ENCODE assay signal across 8 cellular contexts in genomic region chr14:89912667-89913211, GRCh38. TPM values are rescaled to one million over a fixed set of nuclear protein-coding genes. Genes with fewer than 3 reads are reported as not detected.
DNase-seq lines count a peak whose midpoint lies in the region; ATAC-seq lines count a peak whose summit lies in the region.

No MANE protein-coding gene starts in this region.

- H3K4me3 ChIP-seq in muscle layer of colon (ENCODE audit: low read depth in 1 of 2, low read length in 2 of 2) = no peak overlapping the region

- no peaks in the 10 kb centered on the region for H3K4me1 Mint-ChIP-seq in activated CD8-positive, alpha-beta memory T cell treated with anti-CD3 and anti-CD28 coated beads, Interleukin-2, amount 10 ng/mL, durations not matched to agents 7 days and 5 days

- H3K9me3 Mint-ChIP-seq in activated CD8-positive, alpha-beta memory T cell treated with anti-CD3 and anti-CD28 coated beads, Interleukin-2, amount 10 ng/mL, durations not matched to agents 7 days and 5 days (ENCODE audit: low read depth) = no peaks in the 10 kb centered on the region

- H3K4me3 Mint-ChIP-seq in activated CD8-positive, alpha-beta memory T cell treated with anti-CD3 and anti-CD28 coated beads, Interleukin-2, amount 10 ng/mL, durations not matched to agents 7 days and 5 days = no peak overlapping the region

- H3K4me1 ChIP-seq in muscle layer of colon (ENCODE audit: insufficient read depth, low read length) = peaks cover 33% of the 10 kb centered on the region

- H3K9ac ChIP-seq in muscle layer of colon (ENCODE audit: low read length) = no peak overlapping the region

- H3K36me3 ChIP-seq in muscle layer of colon (ENCODE audit: insufficient read depth, low read length) = no peaks in the 10 kb centered on the region

- ATAC-seq in activated CD8-positive, alpha-beta memory T cell treated with anti-CD3 and anti-CD28 coated beads, Interleukin-2, amount 10 ng/mL, durations not matched to agents 7 days and 5 days = no peak
- ATAC-seq in HG03457 (IDR thresholded peaks at IDR 0.05; ENCODE audit: unreplicated experiment) = no peak
- ATAC-seq in stimulated activated naive CD8-positive, alpha-beta T cell treated with anti-CD3 and anti-CD28 coated beads, Interleukin-15, Interleukin-2, amounts not matched to agents 100 U/mL and 50 U/mL, for 24 hours = no peak

- peak overlapping the region; percentile 6 for H3K27ac ChIP-seq in muscle layer of colon (ENCODE audit: low read depth, low read length)

- CTCF ChIA-PET in activated CD8-positive, alpha-beta memory T cell treated with anti-CD3 and anti-CD28 coated beads, Interleukin-2, amount 10 ng/mL, durations not matched to agents 7 days and 5 days (lab: Charles Lee) = interaction anchor here (0.8 to 3.9 kb wide), 3 partner anchors 32 to 885 kb away, joined by 3 to 22 read pairs (median 3); no protein-coding TSS in a partner anchor

- no peak overlapping the region for H3K27ac Mint-ChIP-seq in activated CD8-positive, alpha-beta memory T cell treated with anti-CD3 and anti-CD28 coated beads, Interleukin-2, amount 10 ng/mL, durations not matched to agents 7 days and 5 days

- H3K27me3 Mint-ChIP-seq in activated CD8-positive, alpha-beta memory T cell treated with anti-CD3 and anti-CD28 coated beads, Interleukin-2, amount 10 ng/mL, durations not matched to agents 7 days and 5 days = peaks cover 18% of the 10 kb centered on the region

- H3K9me3 ChIP-seq in muscle layer of colon (ENCODE audit: low read length) = no peaks in the 10 kb centered on the region

- no peaks in the 10 kb centered on the region for H3K36me3 Mint-ChIP-seq in activated CD8-positive, alpha-beta memory T cell treated with anti-CD3 and anti-CD28 coated beads, Interleukin-2, amount 10 ng/mL, durations not matched to agents 7 days and 5 days

- DNase-seq in AG08395 (ENCODE audit: low spot score) (peak; percentile 93), NCI-H1694 treated with DMSO at 0.1 percent for 48 hours (lab: John Stamatoyannopoulos, UW) (peak; percentile 43), dermis microvascular lymphatic vessel endothelial cell (ENCODE audit: low read depth in 2 of 2) (peak; percentile 80 to 95)
- DNase-seq in activated CD8-positive, alpha-beta memory T cell treated with anti-CD3 and anti-CD28 coated beads, Interleukin-2, amount 10 ng/mL, durations not matched to agents 7 days and 5 days = no peak
- no peak for DNase-seq in stimulated activated naive CD8-positive, alpha-beta T cell treated with anti-CD3 and anti-CD28 coated beads, Interleukin-15, Interleukin-2, amounts not matched to agents 100 U/mL and 50 U/mL, for 24 hours
- no peak for DNase-seq in activated CD8-positive, alpha-beta memory T cell treated with anti-CD3 and anti-CD28 coated beads, Interleukin-2, amount 50 U/mL, for 4 hours

- no peaks in the 10 kb centered on the region for H3K27me3 ChIP-seq in muscle layer of colon (ENCODE audit: control insufficient read depth in 1 of 2, insufficient read depth in 2 of 2, low read length in 2 of 2)

RNA-seq across cellular contexts. Expression of gene EFCAB11, which starts 41.8 kb away (rescaled TPM):
- 2.7 and 3.4 TPM in 2 replicates for total RNA-seq in dermis microvascular lymphatic vessel endothelial cell
- total RNA-seq in activated CD8-positive, alpha-beta memory T cell treated with anti-CD3 and anti-CD28 coated beads, Interleukin-2, amount 10 ng/mL, durations not matched to agents 7 days and 5 days = 10 to 100 TPM; 11.3 to 12.4 TPM

RNA-seq across cellular contexts. Expression of gene TDP1, which starts 43.0 kb away (rescaled TPM):
- total RNA-seq in dermis microvascular lymphatic vessel endothelial cell = 11.0 and 14.9 TPM in 2 replicates
- total RNA-seq in activated CD8-positive, alpha-beta memory T cell treated with anti-CD3 and anti-CD28 coated beads, Interleukin-2, amount 10 ng/mL, durations not matched to agents 7 days and 5 days = 10 to 100 TPM; 83.8 to 90.3 TPM

Comparison
In these comparisons a context has a peak if more than half of its experiments do, and no peak if none do; other contexts are left out.
1. DNase-seq: peak in AG08395 (single experiment), NCI-H1694 treated with DMSO at 0.1 percent for 48 hours (single experiment) and dermis microvascular lymphatic vessel endothelial cell (2 of 2); none in activated CD8-positive, alpha-beta memory T cell treated with anti-CD3 and anti-CD28 coated beads, Interleukin-2, amount 10 ng/mL, durations not matched to agents 7 days and 5 days (single experiment), stimulated activated naive CD8-positive, alpha-beta T cell treated with anti-CD3 and anti-CD28 coated beads, Interleukin-15, Interleukin-2, amounts not matched to agents 100 U/mL and 50 U/mL, for 24 hours (single experiment) and activated CD8-positive, alpha-beta memory T cell treated with anti-CD3 and anti-CD28 coated beads, Interleukin-2, amount 50 U/mL, for 4 hours (single experiment).